In the genomic region with DNA sequence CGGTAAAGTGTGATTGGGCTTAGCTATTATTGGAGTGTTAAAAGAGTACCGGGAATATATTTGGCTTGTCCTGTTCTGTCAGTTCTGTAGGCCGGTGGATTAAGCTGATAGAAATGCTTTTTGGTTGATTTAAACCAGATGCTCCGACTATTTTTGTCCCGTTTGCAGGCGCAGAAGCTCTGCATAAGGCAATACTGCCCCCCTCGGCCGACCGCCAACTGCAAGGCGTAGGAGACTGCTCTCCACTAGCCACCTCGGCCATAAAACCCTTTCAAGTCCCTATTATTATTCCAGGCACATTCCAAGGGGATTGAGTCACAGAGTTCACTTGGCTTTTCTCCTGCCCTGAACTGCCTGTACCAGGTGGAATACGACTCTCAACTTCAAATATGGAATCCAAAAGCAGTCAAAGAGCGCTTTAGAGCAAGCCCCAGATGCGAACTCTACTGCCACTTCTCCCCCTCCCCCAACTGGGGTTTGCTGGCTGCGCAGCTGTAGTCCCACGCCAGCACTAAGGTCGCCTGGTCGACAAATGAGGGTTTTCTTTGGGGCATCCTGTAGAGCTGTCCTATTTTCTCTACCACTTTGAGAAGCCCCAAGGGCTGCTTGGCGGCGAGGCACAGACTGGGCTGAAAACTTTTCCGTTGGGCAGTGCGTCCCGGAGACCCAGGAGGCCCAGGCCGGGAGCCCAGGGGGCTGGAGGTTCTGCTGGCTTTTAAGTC, we compare ENCODE assay signal across 8 cellular contexts.
A peak's percentile ranks its signal among the peaks of the same experiment; 100 is the strongest.
DNase-seq lines count a peak whose midpoint lies in the region; ATAC-seq and TF ChIP-seq lines count a peak whose summit lies in the region.

No MANE protein-coding gene starts in this region.

- no peaks in the 10 kb centered on the region for H3K36me3 Mint-ChIP-seq in activated CD4-positive, alpha-beta memory T cell treated with anti-CD3 and anti-CD28 coated beads for 36 hours

- no peaks in the 10 kb centered on the region for H3K9me3 Mint-ChIP-seq in activated CD4-positive, alpha-beta memory T cell treated with anti-CD3 and anti-CD28 coated beads for 36 hours

- H3K4me1 Mint-ChIP-seq in activated CD4-positive, alpha-beta memory T cell treated with anti-CD3 and anti-CD28 coated beads for 36 hours (ENCODE audit: low read depth): peaks cover 24% of the 10 kb centered on the region

- CTCF ChIA-PET in activated CD4-positive, alpha-beta memory T cell treated with anti-CD3 and anti-CD28 coated beads for 36 hours (lab: Charles Lee): interaction anchor here (0.7 to 8.7 kb wide), 32 partner anchors 8 to 496 kb away, joined by 3 to 139 read pairs (median 4); partner anchors contain the start of genes JMJD1C, NRBF2 and REEP3

- H3K36me3 ChIP-seq in ectodermal cell (ENCODE audit: control insufficient read depth, insufficient read depth, low read length) (no peaks in the 10 kb centered on the region), lower lobe of right lung (no peaks in the 10 kb centered on the region)

- POLR2A ChIA-PET in activated CD4-positive, alpha-beta memory T cell treated with anti-CD3 and anti-CD28 coated beads for 36 hours (lab: Charles Lee): interaction anchor here (1.5 to 1.9 kb wide), 2 partner anchors 107 to 361 kb away, joined by 4 to 6 read pairs; no protein-coding TSS in a partner anchor

- WGBS in ectodermal cell, 2 experiments: 1 to 2% methylated on average over 24 of the region's 24 CpGs

- H3K4me1 ChIP-seq in ectodermal cell (ENCODE audit: control insufficient read depth, insufficient read depth, low read length) (peaks cover 21% of the 10 kb centered on the region), lower lobe of right lung (peaks cover 40% of the 10 kb centered on the region)

- TF ChIP-seq CTCF in C4-2B (conservative IDR thresholded peaks at IDR 0.05) (peak; percentile 84), lower lobe of right lung (IDR thresholded peaks at IDR 0.05) (peak; percentile 85)

- intact Hi-C loops in activated CD4-positive, alpha-beta memory T cell treated with anti-CD3 and anti-CD28 coated beads for 36 hours (cut with micrococcal nuclease): loop anchor here (1.0 to 2.0 kb wide), 12 partner anchors 57 to 813 kb away; partner anchors contain the start of genes EGR2, JMJD1C and NRBF2
- intact Hi-C loops in lower lobe of right lung (cut with DNase I): loop anchor here (5.0 kb wide), 1 partner anchor 88 kb away; no protein-coding TSS in a partner anchor

- H3K27me3 Mint-ChIP-seq in activated CD4-positive, alpha-beta memory T cell treated with anti-CD3 and anti-CD28 coated beads for 36 hours: peaks cover 2% of the 10 kb centered on the region

- H3K4me3 ChIP-seq in ectodermal cell (ENCODE audit: insufficient read depth, low read depth, low read length) (peak overlapping the region; percentile 70), lower lobe of right lung (peak overlapping the region; percentile 67)

- no peaks in the 10 kb centered on the region for H3K9me3 ChIP-seq in ectodermal cell (ENCODE audit: control insufficient read depth, low read length)
- H3K9me3 ChIP-seq in lower lobe of right lung: no peaks in the 10 kb centered on the region

- peak; percentile 47 for ATAC-seq in GM19351 (IDR thresholded peaks at IDR 0.05; ENCODE audit: unreplicated experiment)
- peak; percentile 47 for ATAC-seq in HG03520 (IDR thresholded peaks at IDR 0.05; ENCODE audit: unreplicated experiment)
- ATAC-seq in lower lobe of right lung: peak; percentile 84 to 89

- DNase-seq in NCI-H526 (lab: John Stamatoyannopoulos, UW) (peak; percentile 80 to 87), lower lobe of right lung (peak; percentile 96)
- DNase-seq in activated CD4-positive, alpha-beta memory T cell treated with anti-CD3 and anti-CD28 coated beads for 36 hours: peak; percentile 89
- peak; percentile 45 to 60 (median 48) for DNase-seq in stimulated activated CD4-positive, alpha-beta T cell treated with anti-CD3 and anti-CD28 coated beads, TNF-alpha, amount 100 ng/mL, for 1 hour (ENCODE audit: low read depth in 3 of 3, low spot score in 1 of 3)

- peak overlapping the region; percentile 90 for H3K4me3 Mint-ChIP-seq in activated CD4-positive, alpha-beta memory T cell treated with anti-CD3 and anti-CD28 coated beads for 36 hours

- H3K27me3 ChIP-seq in ectodermal cell (ENCODE audit: control insufficient read depth, insufficient read depth, low read length, poor library complexity, severe bottlenecking): no peaks in the 10 kb centered on the region
- H3K27me3 ChIP-seq in lower lobe of right lung (ENCODE audit: low read depth): no peaks in the 10 kb centered on the region

- H3K27ac ChIP-seq in C4-2B (peak overlapping the region; percentile 95), ectodermal cell (ENCODE audit: insufficient read depth, low read depth, low read length, poor library complexity, severe bottlenecking) (peak overlapping the region; percentile 98), lower lobe of right lung (peak overlapping the region; percentile 99)

- peak overlapping the region; percentile 75 for H3K27ac Mint-ChIP-seq in activated CD4-positive, alpha-beta memory T cell treated with anti-CD3 and anti-CD28 coated beads for 36 hours

Comparison
In these comparisons a context has a peak if more than half of its experiments do, and no peak if none do; other contexts are left out.
1. Peak in every context shown above with its lines: DNase-seq, ATAC-seq, H3K4me3 ChIP-seq and H3K27ac ChIP-seq.